ENCODE assay signal across 19 cellular contexts in the genomic region with DNA sequence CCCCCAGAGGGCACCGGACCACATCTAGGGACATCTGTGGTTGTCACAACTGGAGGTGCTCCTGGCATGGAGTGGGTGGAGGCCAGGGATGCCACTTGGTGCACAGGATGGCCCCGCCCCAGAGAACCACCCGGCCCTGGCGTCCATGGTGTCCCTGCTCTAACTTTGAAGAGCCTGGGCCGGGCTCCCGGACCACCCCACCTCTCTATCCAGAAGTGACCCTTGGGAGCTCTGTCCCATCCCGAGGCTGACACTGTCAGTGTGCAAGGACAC. TPM values are rescaled to one million over a fixed set of nuclear protein-coding genes. Genes with fewer than 3 reads are reported as not detected.
A peak's percentile ranks its signal among the peaks of the same experiment; 100 is the strongest.
DNase-seq lines count a peak whose midpoint lies in the region; FAIRE-seq and TF ChIP-seq lines count a peak whose summit lies in the region.
"Had no signal": no experiment of that assay in that cellular context is flagged by ENCODE, and none has a peak within 500 bp of the region (broad histone marks: within the 10 kb centered on the region; RNA-seq: fewer than 3 reads in every experiment).

No MANE protein-coding gene starts in this region.

- H3K4me3 Mint-ChIP-seq in HFFc6: no peak overlapping the region
- H3K4me3 Mint-ChIP-seq in glutamatergic neuron (ENCODE audit: unreplicated experiment): peak overlapping the region; percentile 75
- no peak overlapping the region for H3K4me3 Mint-ChIP-seq in CD14-positive monocyte
- H3K4me3 Mint-ChIP-seq: CD4-positive, alpha-beta memory T cell; GM23338; IgD-negative memory B cell had no signal

- TF ChIP-seq CTCF in HFFc6 (IDR thresholded peaks at IDR 0.05): no peak
- no peak for TF ChIP-seq CTCF in glutamatergic neuron (IDR thresholded peaks at IDR 0.05; ENCODE audit: partially characterized antibody, unreplicated experiment)
- no peak for TF ChIP-seq CTCF in CD14-positive monocyte (IDR thresholded peaks at IDR 0.05)

- H3K36me3 ChIP-seq in SJCRH30 (peaks cover 22% of the 10 kb centered on the region), skeletal muscle tissue (ENCODE audit: control insufficient read depth in 3 of 3, insufficient read depth in 3 of 3, low read length in 3 of 3) (peaks cover 53 to 62% (median 62%) of the 10 kb centered on the region in 3 donors)

- H3K4me1 ChIP-seq in SJCRH30 (peaks cover 49% of the 10 kb centered on the region), skeletal muscle tissue (ENCODE audit: control insufficient read depth in 3 of 3, insufficient read depth in 3 of 3, low read length in 3 of 3) (peaks cover 42 to 60% (median 45%) of the 10 kb centered on the region in 3 donors)

- H3K9me3 ChIP-seq in SJCRH30 (replicated peaks) (no peaks in the 10 kb centered on the region), skeletal muscle tissue (ENCODE audit: control insufficient read depth in 3 of 3, low read length in 3 of 3) (no peaks in the 10 kb centered on the region)
- H3K9me3 ChIP-seq: SJSA1 had no signal

- H3K27ac Mint-ChIP-seq in HFFc6: peak overlapping the region; percentile 94; the same call in 1 of the 2 replicates
- H3K27ac Mint-ChIP-seq in glutamatergic neuron (ENCODE audit: unreplicated experiment): peak overlapping the region; percentile 72
- H3K27ac Mint-ChIP-seq in CD14-positive monocyte: no peak overlapping the region
- H3K27ac Mint-ChIP-seq: GM23338 had no signal

- H3K4me3 ChIP-seq in SJCRH30 (no peak overlapping the region), skeletal muscle tissue (ENCODE audit: low read length in 3 of 3) (peak overlapping the region in 1 of 3 donors; percentile 32)
- H3K4me3 ChIP-seq: GM23338, SJSA1 had no signal

- H3K27me3 Mint-ChIP-seq in HFFc6 (ENCODE audit: insufficient read depth) (peaks cover 8% of the 10 kb centered on the region), glutamatergic neuron (ENCODE audit: unreplicated experiment) (peaks cover 9% of the 10 kb centered on the region), CD14-positive monocyte (ENCODE audit: low read depth in 3 of 3) (peaks cover 0 to 3% (median 0%) of the 10 kb centered on the region in 3 donors)
- H3K27me3 Mint-ChIP-seq: CD4-positive, alpha-beta memory T cell; IgD-negative memory B cell had no signal

- H3K36me3 Mint-ChIP-seq in HFFc6 (ENCODE audit: low read depth) (peaks cover 38% of the 10 kb centered on the region), glutamatergic neuron (ENCODE audit: unreplicated experiment) (peaks cover 9% of the 10 kb centered on the region), CD14-positive monocyte (peaks cover 79 to 96% of the 10 kb centered on the region in 2 donors)

- H3K4me1 Mint-ChIP-seq in HFFc6 (ENCODE audit: low read depth) (peaks cover 35% of the 10 kb centered on the region), glutamatergic neuron (ENCODE audit: low read depth, unreplicated experiment) (peaks cover 22% of the 10 kb centered on the region), CD14-positive monocyte (peaks cover 8% of the 10 kb centered on the region)
- H3K4me1 Mint-ChIP-seq: CD4-positive, alpha-beta memory T cell; GM23338; IgD-negative memory B cell had no signal

- DNase-seq in HFFc6 (no peak), SJCRH30 (no peak), glutamatergic neuron (no peak), CD14-positive monocyte (ENCODE audit: low spot score) (no peak), NCI-H187 (lab: John Stamatoyannopoulos, UW) (no peak), NCI-H82 treated with DMSO at 0.1 percent for 48 hours (lab: John Stamatoyannopoulos, UW; ENCODE audit: unreplicated experiment) (no peak), urothelium cell line (ENCODE audit: low spot score) (no peak)
- DNase-seq: AML-193; CD4-positive, alpha-beta memory T cell; DMS79 treated with DMSO at 0.1 percent for 48 hours; NCI-H1105 treated with DMSO at 0.1 percent for 48 hours; NCI-H187 treated with DMSO at 0.1 percent for 48 hours; OCI-M1 had no signal

- H3K9me3 Mint-ChIP-seq in HFFc6 (peaks cover 4% of the 10 kb centered on the region), glutamatergic neuron (ENCODE audit: unreplicated experiment) (peaks cover 9% of the 10 kb centered on the region), CD14-positive monocyte (no peaks in the 10 kb centered on the region)
- H3K9me3 Mint-ChIP-seq: CD4-positive, alpha-beta memory T cell; GM23338; IgD-negative memory B cell had no signal

- intact Hi-C loops in CD14-positive monocyte (cut with micrococcal nuclease): no loop called here

- H3K27ac ChIP-seq in SJCRH30: peak overlapping the region; percentile 85
- peak overlapping the region; percentile 98 for H3K27ac ChIP-seq in skeletal muscle tissue (ENCODE audit: low read depth, low read length)
- H3K27ac ChIP-seq: HL-60, SJSA1 had no signal

- H3K27me3 ChIP-seq in SJCRH30: no peaks in the 10 kb centered on the region
- no peaks in the 10 kb centered on the region for H3K27me3 ChIP-seq in skeletal muscle tissue (ENCODE audit: control insufficient read depth in 3 of 3, insufficient read depth in 3 of 3, low read length in 3 of 3)
- H3K27me3 ChIP-seq: SJSA1 had no signal

- peak overlapping the region; percentile 34 to 70 (median 43) for H3K9ac ChIP-seq in skeletal muscle tissue (ENCODE audit: low read depth in 1 of 3, low read length in 3 of 3)

- FAIRE-seq in urothelium cell line (lab: Jason Lieb, UNC): no peak
- FAIRE-seq: HTR-8/SVneo had no signal

RNA-seq across cellular contexts. Expression of gene MYDGF, which starts 22.9 kb away (rescaled TPM):
- 100 to 1,000 TPM; 266 to 322 (median 283) TPM for total RNA-seq in HFFc6 (2021; fragmentation: NEBNext Ultra II Directional; extraction: Animal tissue kit (Norgen Biotek cat#: 25700))
- total RNA-seq in SJCRH30 (2014; rRNA removed; shearing (Covaris generic)): 71.9 and 86.8 TPM in 2 replicates
- total RNA-seq in glutamatergic neuron (ENCODE audit: unreplicated experiment) (32.6 TPM), skeletal muscle tissue (44.4 TPM)
- polyA plus RNA-seq in CD14-positive monocyte: 100 to 1,000 TPM; 160 to 165 TPM

RNA-seq across cellular contexts. Expression of gene DPP9, which starts 30.6 kb away (rescaled TPM):
- 10 to 100 TPM; 68.4 to 82.2 (median 80.1) TPM for total RNA-seq in HFFc6 (2021; fragmentation: NEBNext Ultra II Directional; extraction: Animal tissue kit (Norgen Biotek cat#: 25700))
- total RNA-seq in SJCRH30 (2014; rRNA removed; shearing (Covaris generic)): 53.4 and 62.8 TPM in 2 replicates
- total RNA-seq in glutamatergic neuron (ENCODE audit: unreplicated experiment) (44.8 TPM), skeletal muscle tissue (16.2 TPM)
- polyA plus RNA-seq in CD14-positive monocyte: 10 to 100 TPM; 12.6 to 13.9 TPM

RNA-seq across cellular contexts. Expression of gene TNFAIP8L1, which starts 53.7 kb away (rescaled TPM):
- 1 to 10 TPM; 4.5 to 8.2 (median 6.7) TPM for total RNA-seq in HFFc6 (2021; fragmentation: NEBNext Ultra II Directional; extraction: Animal tissue kit (Norgen Biotek cat#: 25700))
- 8.5 and 8.8 TPM in 2 replicates for total RNA-seq in SJCRH30 (2014; rRNA removed; shearing (Covaris generic))
- total RNA-seq in glutamatergic neuron (ENCODE audit: unreplicated experiment): 23.6 TPM
- 5.7 TPM for total RNA-seq in skeletal muscle tissue
- 1 to 10 TPM; 1.8 to 3.9 TPM for polyA plus RNA-seq in CD14-positive monocyte

Comparison
In these comparisons a context has a peak if more than half of its experiments do, and no peak if none do; other contexts are left out.
1. H3K27ac Mint-ChIP-seq: peak in HFFc6 (single experiment) and glutamatergic neuron (single experiment); none in CD14-positive monocyte (0 of 7).